In genomic region chr6:113873043-113873667, GRCh38 we compare ENCODE assay signal across 1 cellular context.
A peak's percentile ranks its signal among the peaks of the same experiment; 100 is the strongest.
TF ChIP-seq lines count a peak whose summit lies in the region.

No MANE protein-coding gene starts in this region.

TF ChIP-seq in HepG2, 621 proteins besides CTCF, POLR2A, EP300 and RAD21 (continued from another document):
- TF ChIP-seq SNAPC4 (CRISPR knock-in tag; IDR thresholded peaks at IDR 0.05) (no peak), HNF4G (IDR thresholded peaks at IDR 0.05; ENCODE audit: borderline replicate concordance, low read depth, low read length) (peak; percentile 75; the same call in 1 of the 2 replicates), HNF4G (CRISPR knock-in tag; IDR thresholded peaks at IDR 0.05; ENCODE audit: borderline replicate concordance, low read depth) (peak; percentile 81; the same call in 1 of the 2 replicates), ZXDC (CRISPR knock-in tag; IDR thresholded peaks at IDR 0.05) (no peak), GFI1 (CRISPR knock-in tag; IDR thresholded peaks at IDR 0.05; ENCODE audit: borderline replicate concordance) (no peak), SP1 (IDR thresholded peaks at IDR 0.05) (no peak), SP1 (CRISPR knock-in tag; IDR thresholded peaks at IDR 0.05) (no peak)
